ENCODE assay signal across 19 cellular contexts in the genomic region with DNA sequence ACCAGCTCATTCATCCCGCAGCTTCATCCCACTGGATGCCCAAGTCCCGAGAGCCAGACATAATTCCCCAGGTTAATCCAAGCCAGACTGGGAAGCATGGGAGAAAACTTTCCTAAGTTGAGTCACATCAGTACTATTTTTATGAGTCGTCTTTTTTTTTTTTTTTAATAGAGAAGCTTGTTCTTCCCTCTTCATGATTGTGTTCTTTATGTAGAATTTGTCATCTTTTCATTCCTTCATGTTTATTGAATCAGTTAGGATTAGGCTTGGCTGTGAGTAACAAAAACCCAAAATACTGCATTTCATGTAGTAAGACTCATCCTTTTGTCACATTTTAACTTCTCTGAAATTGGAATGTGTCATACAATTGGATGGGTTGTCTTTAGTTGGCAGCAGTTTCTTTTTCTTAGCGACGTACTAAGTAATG. TPM values are rescaled to one million over a fixed set of nuclear protein-coding genes. Genes with fewer than 3 reads are reported as not detected.
DNase-seq lines count a peak whose midpoint lies in the region; ATAC-seq and FAIRE-seq lines count a peak whose summit lies in the region.
"Had no signal": no experiment of that assay in that cellular context is flagged by ENCODE, and none has a peak within 500 bp of the region (broad histone marks: within the 10 kb centered on the region; RNA-seq: fewer than 3 reads in every experiment).

No MANE protein-coding gene starts in this region.

- H3K27ac Mint-ChIP-seq in activated CD4-positive, alpha-beta T cell treated with anti-CD3 and anti-CD28 coated beads for 36 hours, result no peak overlapping the region
- peak overlapping the region; percentile 63 for H3K27ac Mint-ChIP-seq in stimulated activated effector memory CD8-positive, alpha-beta T cell treated with anti-CD3 and anti-CD28 coated beads, Interleukin-12 subunit alpha, Interleukin-12 subunit beta, amount 100 ng/mL, for 72 hours
- no peak overlapping the region for H3K27ac Mint-ChIP-seq in activated naive CD8-positive, alpha-beta T cell treated with anti-CD3 and anti-CD28 coated beads for 36 hours
- H3K27ac Mint-ChIP-seq: activated CD8-positive, alpha-beta memory T cell treated with anti-CD3 and anti-CD28 coated beads, Interleukin-2, amount 10 ng/mL, durations not matched to agents 7 days and 5 days; WTC11 had no signal

- FAIRE-seq in RCC 7860 (lab: Jason Lieb, UNC), result peak; percentile 47

- ATAC-seq in activated CD4-positive, alpha-beta T cell treated with anti-CD3 and anti-CD28 coated beads for 36 hours, result peak; percentile 65
- ATAC-seq in stimulated activated effector memory CD8-positive, alpha-beta T cell treated with anti-CD3 and anti-CD28 coated beads, Interleukin-12 subunit alpha, Interleukin-12 subunit beta, amount 100 ng/mL, for 72 hours, result peak; percentile 65
- no peak for ATAC-seq in GM21825 (IDR thresholded peaks at IDR 0.05; ENCODE audit: unreplicated experiment)
- ATAC-seq: activated CD8-positive, alpha-beta memory T cell treated with anti-CD3 and anti-CD28 coated beads, Interleukin-2, amount 10 ng/mL, durations not matched to agents 7 days and 5 days; natural killer cell treated with Interleukin-12 subunit alpha and Interleukin-12 subunit beta and Interleukin-15 and Interleukin-18, amount 100 ng/mL, for 72 hours had no signal

- no peaks in the 10 kb centered on the region for H3K27me3 Mint-ChIP-seq in activated CD4-positive, alpha-beta T cell treated with anti-CD3 and anti-CD28 coated beads for 36 hours
- no peaks in the 10 kb centered on the region for H3K27me3 Mint-ChIP-seq in activated naive CD8-positive, alpha-beta T cell treated with anti-CD3 and anti-CD28 coated beads for 36 hours
- H3K27me3 Mint-ChIP-seq: activated CD8-positive, alpha-beta memory T cell treated with anti-CD3 and anti-CD28 coated beads, Interleukin-2, amount 10 ng/mL, durations not matched to agents 7 days and 5 days; natural killer cell treated with Interleukin-12 subunit alpha and Interleukin-12 subunit beta and Interleukin-15 and Interleukin-18, amount 100 ng/mL, for 72 hours had no signal

- DNase-seq in activated CD4-positive, alpha-beta T cell treated with anti-CD3 and anti-CD28 coated beads for 36 hours, result no peak
- DNase-seq in activated CD4-positive, alpha-beta T cell treated with anti-CD3 and anti-CD28 coated beads for 4 hours, result no peak
- DNase-seq in RCC 7860 (ENCODE audit: low spot score) (peak; percentile 72), epithelial cell of prostate (ENCODE audit: low read depth, low spot score) (no peak)
- DNase-seq in stimulated activated effector memory CD8-positive, alpha-beta T cell treated with anti-CD3 and anti-CD28 coated beads, Interleukin-12 subunit alpha, Interleukin-12 subunit beta, amount 100 ng/mL, for 72 hours (ENCODE audit: low spot score in 2 of 2), result no peak
- no peak for DNase-seq in stimulated activated CD4-positive, alpha-beta T cell treated with anti-CD3 and anti-CD28 coated beads, Interleukin-2, amount 100 ng/mL, for 24 hours
- no peak for DNase-seq in activated naive CD8-positive, alpha-beta T cell treated with anti-CD3 and anti-CD28 coated beads for 36 hours
- DNase-seq: activated CD8-positive, alpha-beta memory T cell treated with anti-CD3 and anti-CD28 coated beads, Interleukin-2, amount 10 ng/mL, durations not matched to agents 7 days and 5 days; cerebellar nuclear complex; COR-L47; GOT3; left lung; NCI-H1417 treated with DMSO at 0.1 percent for 48 hours; upper lobe of left lung had no signal

- peak overlapping the region; percentile 70 for H3K27ac ChIP-seq in epithelial cell of prostate
- H3K27ac ChIP-seq: 22Rv1, esophagus muscularis mucosa, left lung, upper lobe of left lung had no signal

- CTCF ChIA-PET in activated CD4-positive, alpha-beta T cell treated with anti-CD3 and anti-CD28 coated beads for 36 hours (lab: Charles Lee), result interaction anchor here (0.5 to 1.5 kb wide), 6 partner anchors 12 to 68 kb away, joined by 3 to 9 read pairs (median 3); no protein-coding TSS in a partner anchor

- intact Hi-C loops in activated CD4-positive, alpha-beta T cell treated with anti-CD3 and anti-CD28 coated beads for 36 hours (cut with DNase I, micrococcal nuclease), result no loop called here

- H3K9me3 Mint-ChIP-seq in activated CD4-positive, alpha-beta T cell treated with anti-CD3 and anti-CD28 coated beads for 36 hours (ENCODE audit: low read depth), result no peaks in the 10 kb centered on the region
- no peaks in the 10 kb centered on the region for H3K9me3 Mint-ChIP-seq in stimulated activated effector memory CD8-positive, alpha-beta T cell treated with anti-CD3 and anti-CD28 coated beads, Interleukin-12 subunit alpha, Interleukin-12 subunit beta, amount 100 ng/mL, for 72 hours
- no peaks in the 10 kb centered on the region for H3K9me3 Mint-ChIP-seq in activated naive CD8-positive, alpha-beta T cell treated with anti-CD3 and anti-CD28 coated beads for 36 hours
- H3K9me3 Mint-ChIP-seq: natural killer cell treated with Interleukin-12 subunit alpha and Interleukin-12 subunit beta and Interleukin-15 and Interleukin-18, amount 100 ng/mL, for 72 hours; WTC11 had no signal

- H3K36me3 Mint-ChIP-seq in activated CD4-positive, alpha-beta T cell treated with anti-CD3 and anti-CD28 coated beads for 36 hours (ENCODE audit: low read depth), result peaks cover 19% of the 10 kb centered on the region
- peaks cover 56% of the 10 kb centered on the region for H3K36me3 Mint-ChIP-seq in stimulated activated effector memory CD8-positive, alpha-beta T cell treated with anti-CD3 and anti-CD28 coated beads, Interleukin-12 subunit alpha, Interleukin-12 subunit beta, amount 100 ng/mL, for 72 hours
- peaks cover 13% of the 10 kb centered on the region for H3K36me3 Mint-ChIP-seq in activated naive CD8-positive, alpha-beta T cell treated with anti-CD3 and anti-CD28 coated beads for 36 hours

- peaks cover 25% of the 10 kb centered on the region for H3K4me1 Mint-ChIP-seq in activated CD4-positive, alpha-beta T cell treated with anti-CD3 and anti-CD28 coated beads for 36 hours
- peaks cover 22% of the 10 kb centered on the region for H3K4me1 Mint-ChIP-seq in stimulated activated effector memory CD8-positive, alpha-beta T cell treated with anti-CD3 and anti-CD28 coated beads, Interleukin-12 subunit alpha, Interleukin-12 subunit beta, amount 100 ng/mL, for 72 hours
- H3K4me1 Mint-ChIP-seq in activated naive CD8-positive, alpha-beta T cell treated with anti-CD3 and anti-CD28 coated beads for 36 hours, result peaks cover 18% of the 10 kb centered on the region
- H3K4me1 Mint-ChIP-seq: WTC11 had no signal

- POLR2A ChIA-PET in activated CD4-positive, alpha-beta T cell treated with anti-CD3 and anti-CD28 coated beads for 36 hours (lab: Charles Lee), result interaction anchor here (0.6 to 1.0 kb wide), 2 partner anchors 13 to 52 kb away, joined by 4 read pairs; no protein-coding TSS in a partner anchor

- H3K4me3 Mint-ChIP-seq in activated CD4-positive, alpha-beta T cell treated with anti-CD3 and anti-CD28 coated beads for 36 hours, result no peak overlapping the region
- no peak overlapping the region for H3K4me3 Mint-ChIP-seq in stimulated activated effector memory CD8-positive, alpha-beta T cell treated with anti-CD3 and anti-CD28 coated beads, Interleukin-12 subunit alpha, Interleukin-12 subunit beta, amount 100 ng/mL, for 72 hours
- no peak overlapping the region for H3K4me3 Mint-ChIP-seq in activated naive CD8-positive, alpha-beta T cell treated with anti-CD3 and anti-CD28 coated beads for 36 hours
- H3K4me3 Mint-ChIP-seq: activated CD8-positive, alpha-beta memory T cell treated with anti-CD3 and anti-CD28 coated beads, Interleukin-2, amount 10 ng/mL, durations not matched to agents 7 days and 5 days; natural killer cell treated with Interleukin-12 subunit alpha and Interleukin-12 subunit beta and Interleukin-15 and Interleukin-18, amount 100 ng/mL, for 72 hours; WTC11 had no signal

RNA-seq across cellular contexts. Expression of a gene that starts 59.1 kb away (rescaled TPM):
- total RNA-seq in activated CD4-positive, alpha-beta T cell treated with anti-CD3 and anti-CD28 coated beads for 36 hours, result 10 to 100 TPM; 14.5 to 14.9 TPM
- total RNA-seq in activated naive CD8-positive, alpha-beta T cell treated with anti-CD3 and anti-CD28 coated beads for 36 hours, result 10 to 100 TPM; 22.7 to 23.3 TPM
